ENCODE assay signal across 1 cellular context in the genomic region with DNA sequence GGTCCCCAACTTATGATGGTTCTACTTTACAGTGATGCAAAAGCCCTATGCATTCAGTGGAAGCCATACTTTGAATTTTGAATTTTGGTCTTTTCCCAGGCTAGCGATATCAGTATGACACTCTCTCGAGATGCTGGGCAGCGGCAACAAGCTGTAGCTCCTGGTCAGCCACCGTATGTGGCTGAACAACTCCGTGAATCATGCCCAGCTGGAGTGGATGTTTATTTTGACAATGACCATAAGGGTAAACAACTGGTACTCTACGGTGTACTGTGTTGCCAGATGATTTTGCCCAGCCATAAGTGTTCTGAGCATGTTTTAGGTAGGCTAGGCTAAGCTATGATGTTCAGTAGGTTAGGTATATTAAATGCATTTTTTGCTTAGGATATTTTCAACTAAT.
A peak's percentile ranks its signal among the peaks of the same experiment; 100 is the strongest.
TF ChIP-seq lines count a peak whose summit lies in the region.

No MANE protein-coding gene starts in this region.

TF ChIP-seq in IMR-90, 13 proteins besides CTCF, POLR2A, EP300 and RAD21:
- TF ChIP-seq SMC3 (IDR thresholded peaks at IDR 0.05; ENCODE audit: low read depth, low read length): no peak
- TF ChIP-seq FOS (IDR thresholded peaks at IDR 0.05; ENCODE audit: low read depth, low read length): peak; percentile 90
- peak; percentile 79 for TF ChIP-seq RCOR1 (IDR thresholded peaks at IDR 0.05; ENCODE audit: insufficient replicate concordance, low read length)
- peak; percentile 61 for TF ChIP-seq BHLHE40 (IDR thresholded peaks at IDR 0.05; ENCODE audit: low read depth, low read length)
